ENCODE assay signal across 26 cellular contexts in the genomic region with DNA sequence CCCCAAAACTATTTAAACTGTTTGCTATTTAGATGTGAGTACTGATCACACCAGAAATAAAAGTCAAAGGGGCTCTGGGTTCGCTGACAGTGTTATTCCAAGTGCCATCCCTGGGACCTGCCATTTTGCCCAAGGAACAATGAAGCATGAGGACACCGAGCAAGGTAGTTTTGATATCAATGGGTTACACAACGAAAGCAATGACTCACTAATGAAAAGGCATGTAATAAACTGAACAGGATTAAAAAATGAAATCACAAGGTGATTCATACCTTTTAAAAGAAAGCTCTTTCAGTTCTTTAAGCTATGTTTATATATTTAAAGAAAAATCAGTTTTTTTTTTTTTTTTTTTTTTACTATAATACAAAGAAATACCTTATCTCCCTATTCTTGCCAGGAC.
"Had no signal": no experiment of that assay in that cellular context is flagged by ENCODE, and none has a peak within 500 bp of the region (broad histone marks: within the 10 kb centered on the region; RNA-seq: fewer than 3 reads in every experiment).

No MANE protein-coding gene starts in this region.

- DNase-seq: activated CD4-positive, alpha-beta T cell treated with anti-CD3 and anti-CD28 coated beads for 48 hours; activated CD4-positive, alpha-beta T cell treated with anti-CD3 and anti-CD28 coated beads, Interleukin-2, amount 50 U/mL, for 48 hours; activated CD4-positive, CD25-positive, alpha-beta regulatory T cell treated with anti-CD3 and anti-CD28 coated beads, Interleukin-2, amount 50 U/mL, for 72 hours; activated CD8-positive, alpha-beta memory T cell treated with anti-CD3 and anti-CD28 coated beads, Interleukin-2, amount 10 ng/mL, durations not matched to agents 7 days and 5 days; activated effector memory CD4-positive, alpha-beta T cell treated with anti-CD3 and anti-CD28 coated beads, Interleukin-2, amount 50 U/mL, for 16 hours; activated naive CD4-positive, alpha-beta T cell treated with Interleukin-2 at 50 U/mL for 16 hours; activated T-cell treated with anti-CD3 and anti-CD28 coated beads, Interleukin-2, amount 50 U/mL, for 4 hours; amygdala; brain microvascular endothelial cell; MM.1S; NCI-H1105 treated with DMSO at 0.1 percent for 48 hours; NCI-H1436 treated with DMSO at 0.1 percent for 48 hours; NCI-H187; NCI-H2081; NCI-H510A treated with DMSO at 0.1 percent for 48 hours; NCI-H69; NK-92 treated with Interleukin-12 subunit alpha and Interleukin-12 subunit beta, amount 100 ng/mL, for 24 hours; OCI-M1; Peyer's patch; SIG-M5; T-helper 17 cell; T-helper 9 cell had no signal

- ATAC-seq: activated CD8-positive, alpha-beta memory T cell treated with anti-CD3 and anti-CD28 coated beads, Interleukin-2, amount 10 ng/mL, durations not matched to agents 7 days and 5 days; activated naive CD4-positive, alpha-beta T cell treated with anti-CD3 and anti-CD28 coated beads, Interleukin-2, amount 50 U/mL, for 72 hours; activated T-cell treated with anti-CD3 and anti-CD28 coated beads, Interleukin-2, amount 50 U/mL, for 4 hours; T-helper 17 cell; WTC11 had no signal

- H3K27me3 ChIP-seq: brain microvascular endothelial cell, Peyer's patch had no signal

- H3K36me3 Mint-ChIP-seq: activated CD8-positive, alpha-beta memory T cell treated with anti-CD3 and anti-CD28 coated beads, Interleukin-2, amount 10 ng/mL, durations not matched to agents 7 days and 5 days; activated naive CD4-positive, alpha-beta T cell treated with anti-CD3 and anti-CD28 coated beads, Interleukin-2, amount 50 U/mL, for 72 hours; WTC11 had no signal

- H3K4me2 ChIP-seq: KMS-11 had no signal

- H3K9me3 Mint-ChIP-seq: activated naive CD4-positive, alpha-beta T cell treated with anti-CD3 and anti-CD28 coated beads, Interleukin-2, amount 50 U/mL, for 72 hours; activated T-cell treated with anti-CD3 and anti-CD28 coated beads, Interleukin-2, amount 50 U/mL, for 4 hours; WTC11 had no signal

- H3K27ac ChIP-seq: brain microvascular endothelial cell, KMS-11, Peyer's patch had no signal

- H3K4me3 ChIP-seq: Peyer's patch had no signal

- H3K4me1 ChIP-seq: Peyer's patch had no signal

- H3K36me3 ChIP-seq: brain microvascular endothelial cell, Peyer's patch had no signal

- H3K27me3 Mint-ChIP-seq: activated CD8-positive, alpha-beta memory T cell treated with anti-CD3 and anti-CD28 coated beads, Interleukin-2, amount 10 ng/mL, durations not matched to agents 7 days and 5 days; central memory CD8-positive, alpha-beta T cell had no signal

- H3K27ac Mint-ChIP-seq: activated CD8-positive, alpha-beta memory T cell treated with anti-CD3 and anti-CD28 coated beads, Interleukin-2, amount 10 ng/mL, durations not matched to agents 7 days and 5 days; activated naive CD4-positive, alpha-beta T cell treated with anti-CD3 and anti-CD28 coated beads, Interleukin-2, amount 50 U/mL, for 72 hours; T-helper 17 cell had no signal

- H3K9ac ChIP-seq: KMS-11 had no signal

- H3K4me1 Mint-ChIP-seq: activated CD8-positive, alpha-beta memory T cell treated with anti-CD3 and anti-CD28 coated beads, Interleukin-2, amount 10 ng/mL, durations not matched to agents 7 days and 5 days; central memory CD8-positive, alpha-beta T cell; T-helper 17 cell had no signal

- H3K9me3 ChIP-seq: Peyer's patch had no signal

- H3K4me3 Mint-ChIP-seq: activated CD8-positive, alpha-beta memory T cell treated with anti-CD3 and anti-CD28 coated beads, Interleukin-2, amount 10 ng/mL, durations not matched to agents 7 days and 5 days; activated T-cell treated with anti-CD3 and anti-CD28 coated beads, Interleukin-2, amount 50 U/mL, for 4 hours; central memory CD8-positive, alpha-beta T cell; T-helper 17 cell; WTC11 had no signal
